Comparison of ENCODE assay signal across 17 cellular contexts in genomic region chr1:22542886-22543285, GRCh38. TPM values are rescaled to one million over a fixed set of nuclear protein-coding genes. Genes with fewer than 3 reads are reported as not detected.
DNase-seq lines count a peak whose midpoint lies in the region; ATAC-seq and TF ChIP-seq lines count a peak whose summit lies in the region.
"Had no signal": no experiment of that assay in that cellular context is flagged by ENCODE, and none has a peak within 500 bp of the region (broad histone marks: within the 10 kb centered on the region; RNA-seq: fewer than 3 reads in every experiment).

No MANE protein-coding gene starts in this region.

- DNase-seq in NCI-H1417 (lab: John Stamatoyannopoulos, UW) (peak in 2 of 3 experiments; percentile 5 to 8), NCI-H1417 treated with DMSO at 0.1 percent for 48 hours (lab: John Stamatoyannopoulos, UW) (no peak), H7 (peak; percentile 67), left colon (no peak)
- no peak for DNase-seq in activated CD8-positive, alpha-beta memory T cell treated with anti-CD3 and anti-CD28 coated beads, Interleukin-2, amount 50 U/mL, for 4 hours
- DNase-seq in activated naive CD4-positive, alpha-beta T cell (lab: John Stamatoyannopoulos, UW) = no peak
- DNase-seq: ACHN; CD4-positive, CD25-positive, alpha-beta regulatory T cell; DMS79; KG1 had no signal

- intact Hi-C loops in left colon (cut with DNase I, micrococcal nuclease) = no loop called here

- peak; percentile 22; the same call in 1 of the 2 replicates for TF ChIP-seq RAD21 in Ishikawa (IDR thresholded peaks at IDR 0.05; ENCODE audit: low read depth)

- peaks cover 2% of the 10 kb centered on the region; the same call in 1 of the 2 replicates for H3K27me3 ChIP-seq in H7 (ENCODE audit: control insufficient read depth, insufficient read depth, low read length)

- H3K36me3 ChIP-seq in H7 (replicated peaks; ENCODE audit: control insufficient read depth, insufficient read depth, low read length) = no peaks in the 10 kb centered on the region
- H3K36me3 ChIP-seq: BLaER1 treated with 17β-estradiol and CSF1 and Interleukin-3, amounts not matched to agents 10 nM and 100 nM had no signal

- no peak for TF ChIP-seq EP300 in Ishikawa (IDR thresholded peaks at IDR 0.05; ENCODE audit: borderline replicate concordance)

- ATAC-seq in left colon (peak; percentile 56), HG03354 (IDR thresholded peaks at IDR 0.05; ENCODE audit: poor library complexity, severe bottlenecking, unreplicated experiment) (no peak)
- ATAC-seq: GM12878 had no signal

- no peak overlapping the region for H3K4me3 ChIP-seq in H7 (ENCODE audit: insufficient read depth, low read depth, low read length)
- H3K4me3 ChIP-seq: BLaER1 treated with 17β-estradiol and CSF1 and Interleukin-3, amounts not matched to agents 10 nM and 100 nM; GM12878 had no signal

TF ChIP-seq in Ishikawa, 13 proteins besides CTCF, POLR2A, EP300 and RAD21:
- no peak for TF ChIP-seq REST (IDR thresholded peaks at IDR 0.05; ENCODE audit: low read depth)
- no peak for TF ChIP-seq NFIC (IDR thresholded peaks at IDR 0.05)
- TF ChIP-seq TAF1 (IDR thresholded peaks at IDR 0.05; ENCODE audit: low read depth) = no peak
- TF ChIP-seq CEBPB (IDR thresholded peaks at IDR 0.05) = no peak
- TF ChIP-seq FOXM1 (IDR thresholded peaks at IDR 0.05; ENCODE audit: borderline replicate concordance, low read depth) = no peak
- no peak for TF ChIP-seq CREB1 (IDR thresholded peaks at IDR 0.05; ENCODE audit: low read depth)
- TF ChIP-seq EGR1 (IDR thresholded peaks at IDR 0.05) = no peak
- TF ChIP-seq TCF12 (IDR thresholded peaks at IDR 0.05; ENCODE audit: low read depth) = no peak
- TF ChIP-seq ZBTB7A (IDR thresholded peaks at IDR 0.05; ENCODE audit: low read depth) = no peak
- TF ChIP-seq MAX (IDR thresholded peaks at IDR 0.05) = no peak
- TF ChIP-seq, protein P1, sequence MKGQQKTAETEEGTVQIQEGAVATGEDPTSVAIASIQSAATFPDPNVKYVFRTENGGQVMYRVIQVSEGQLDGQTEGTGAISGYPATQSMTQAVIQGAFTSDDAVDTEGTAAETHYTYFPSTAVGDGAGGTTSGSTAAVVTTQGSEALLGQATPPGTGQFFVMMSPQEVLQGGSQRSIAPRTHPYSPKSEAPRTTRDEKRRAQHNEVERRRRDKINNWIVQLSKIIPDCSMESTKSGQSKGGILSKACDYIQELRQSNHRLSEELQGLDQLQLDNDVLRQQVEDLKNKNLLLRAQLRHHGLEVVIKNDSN (IDR thresholded peaks at IDR 0.05) = no peak
- TF ChIP-seq TEAD4 (IDR thresholded peaks at IDR 0.05) = no peak
- TF ChIP-seq YY1 (IDR thresholded peaks at IDR 0.05; ENCODE audit: low read depth) = no peak
TF ChIP-seq in Ishikawa: peak in this region for 0.

RNA-seq across cellular contexts. Expression of gene EPHA8, which starts 20.4 kb away (rescaled TPM):
- total RNA-seq in H7 (2014; rRNA removed; shearing (Covaris generic)) = 4.8 and 5.1 TPM in 2 replicates
- total RNA-seq in left colon = not detected
- total RNA-seq: A172; CD4-positive, CD25-positive, alpha-beta regulatory T cell; G401; GM12878; HT1080 had no signal

Comparison
In these comparisons a context has a peak if more than half of its experiments do, and no peak if none do; other contexts are left out.
1. DNase-seq: peak in NCI-H1417 (2 of 3) and H7 (single experiment); none in NCI-H1417 treated with DMSO at 0.1 percent for 48 hours (single experiment), left colon (0 of 2), activated CD8-positive, alpha-beta memory T cell treated with anti-CD3 and anti-CD28 coated beads, Interleukin-2, amount 50 U/mL, for 4 hours (single experiment) and activated naive CD4-positive, alpha-beta T cell (0 of 4).